ENCODE assay signal across 10 cellular contexts in the genomic region with DNA sequence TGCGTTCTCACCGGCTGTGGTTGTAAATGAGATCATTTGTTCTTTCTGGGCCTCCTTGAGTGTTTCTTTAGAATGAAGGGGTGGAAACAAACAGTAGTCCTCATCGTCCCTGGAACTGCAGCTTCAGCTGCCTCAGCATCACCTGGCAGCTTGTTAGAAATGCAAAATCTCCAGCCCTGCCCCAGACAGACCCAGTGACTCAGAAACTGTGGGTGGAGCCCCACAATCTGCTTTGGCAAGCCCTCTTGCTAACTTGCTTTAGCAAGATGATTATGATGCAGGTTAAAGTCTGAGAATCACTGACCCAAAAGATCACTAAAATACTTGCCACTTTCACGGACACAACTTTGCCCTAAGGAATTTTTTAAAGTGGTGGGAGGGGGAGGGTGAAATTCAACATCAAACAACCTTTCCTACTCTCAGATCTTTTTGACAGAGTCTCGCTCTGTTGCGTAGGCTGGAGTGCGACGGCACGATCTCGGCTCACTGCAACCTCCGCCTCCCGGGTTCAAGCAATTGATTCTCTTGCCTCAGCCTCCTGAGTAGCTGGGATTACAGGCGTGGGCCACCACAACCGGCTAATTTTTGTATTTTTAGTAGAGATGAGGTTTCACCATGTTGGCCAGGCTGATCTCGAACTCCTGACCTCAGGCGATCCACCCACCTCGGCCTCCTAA.
DNase-seq lines count a peak whose midpoint lies in the region; FAIRE-seq and TF ChIP-seq lines count a peak whose summit lies in the region.
"Had no signal": no experiment of that assay in that cellular context is flagged by ENCODE, and none has a peak within 500 bp of the region (broad histone marks: within the 10 kb centered on the region; RNA-seq: fewer than 3 reads in every experiment).

No MANE protein-coding gene starts in this region.

- peaks cover 42% of the 10 kb centered on the region for H3K4me1 ChIP-seq in HUES6 (ENCODE audit: control insufficient read depth, insufficient read depth, low read length)
- H3K4me1 ChIP-seq in mammary epithelial cell (ENCODE audit: insufficient read depth, low read length), result no peaks in the 10 kb centered on the region
- peaks cover 53% of the 10 kb centered on the region for H3K4me1 ChIP-seq in iPS-20b (ENCODE audit: insufficient read depth, low read length)
- no peaks in the 10 kb centered on the region for H3K4me1 ChIP-seq in SK-N-SH (ENCODE audit: control insufficient read depth in 1 of 2, insufficient read depth in 2 of 2, low read depth in 1 of 2, low read length in 1 of 2)

- no peaks in the 10 kb centered on the region for H3K4me1 Mint-ChIP-seq in activated CD4-positive, alpha-beta memory T cell treated with anti-CD3 and anti-CD28 coated beads for 36 hours (ENCODE audit: low read depth)

- H3K9me3 Mint-ChIP-seq in activated CD4-positive, alpha-beta memory T cell treated with anti-CD3 and anti-CD28 coated beads for 36 hours, result no peaks in the 10 kb centered on the region

- no peak overlapping the region for H3K27ac Mint-ChIP-seq in activated CD4-positive, alpha-beta memory T cell treated with anti-CD3 and anti-CD28 coated beads for 36 hours

- H3K79me2 ChIP-seq in mammary epithelial cell (ENCODE audit: insufficient read depth, low read length) (no peaks in the 10 kb centered on the region), SK-N-SH (ENCODE audit: insufficient read depth) (no peaks in the 10 kb centered on the region)

- H3K4me3 ChIP-seq in HUES6 (ENCODE audit: low read depth, low read length) (peak overlapping the region; percentile 48), mammary epithelial cell (replicated peaks in 1 of 3; ENCODE audit: insufficient read depth in 1 of 3, low read depth in 2 of 3, low read length in 3 of 3) (no peak overlapping the region), iPS-20b (ENCODE audit: low read length) (peak overlapping the region; percentile 75), SK-N-SH (ENCODE audit: low read depth in 2 of 2, low read length in 1 of 2) (no peak overlapping the region)
- H3K4me3 ChIP-seq: transverse colon had no signal

- no peaks in the 10 kb centered on the region for H3F3A ChIP-seq in SK-N-SH (replicated peaks; ENCODE audit: insufficient read depth)

- H3K9ac ChIP-seq in HUES6 (ENCODE audit: low read length), result peak overlapping the region; percentile 57
- no peak overlapping the region for H3K9ac ChIP-seq in mammary epithelial cell (ENCODE audit: insufficient read depth, low read length)
- H3K9ac ChIP-seq in iPS-20b (ENCODE audit: low read depth, low read length), result peak overlapping the region; percentile 83
- no peak overlapping the region for H3K9ac ChIP-seq in SK-N-SH

- H3K36me3 ChIP-seq in HUES6 (ENCODE audit: control insufficient read depth, insufficient read depth, low read length) (no peaks in the 10 kb centered on the region), mammary epithelial cell (ENCODE audit: insufficient read depth, low read length) (no peaks in the 10 kb centered on the region), iPS-20b (ENCODE audit: insufficient read depth, low read depth, low read length) (no peaks in the 10 kb centered on the region), SK-N-SH (replicated peaks in 1 of 2; ENCODE audit: control insufficient read depth in 1 of 2, insufficient read depth in 2 of 2, low read length in 1 of 2) (no peaks in the 10 kb centered on the region)
- H3K36me3 ChIP-seq: transverse colon had no signal

- CTCF ChIA-PET in mammary epithelial cell (lab: Charles Lee; ENCODE audit: low non-redundant PET), result no interaction called here
- CTCF ChIA-PET in SK-N-SH (lab: Yijun Ruan, JAX), result interaction anchor here (0.8 kb wide), 1 partner anchor 687 kb away, joined by 3 read pairs; no protein-coding TSS in a partner anchor
- CTCF ChIA-PET in activated CD4-positive, alpha-beta memory T cell treated with anti-CD3 and anti-CD28 coated beads for 36 hours (lab: Charles Lee), result no interaction called here

- intact Hi-C loops in mammary epithelial cell (cut with micrococcal nuclease), result loop anchor here (10.0 kb wide), 1 partner anchor 1108 kb away; no protein-coding TSS in a partner anchor
- intact Hi-C loops in activated CD4-positive, alpha-beta memory T cell treated with anti-CD3 and anti-CD28 coated beads for 36 hours (cut with micrococcal nuclease), result loop anchor here (10.0 kb wide), 1 partner anchor 1638 kb away; no protein-coding TSS in a partner anchor

- in situ Hi-C loops in mammary epithelial cell (cut with MboI; ENCODE audit: low sequenced_read_pairs in 2 of 2), result loop anchor here in 1 of 2 donors (25.0 kb wide), 1 partner anchor 696 kb away; no protein-coding TSS in a partner anchor

- no peak overlapping the region for H2AFZ ChIP-seq in mammary epithelial cell (ENCODE audit: low read depth, low read length)
- no peak overlapping the region for H2AFZ ChIP-seq in SK-N-SH (ENCODE audit: low read depth)

- no peak overlapping the region for H3K4me3 Mint-ChIP-seq in activated CD4-positive, alpha-beta memory T cell treated with anti-CD3 and anti-CD28 coated beads for 36 hours

- TF ChIP-seq CTCF in mammary epithelial cell (conservative IDR thresholded peaks at IDR 0.05 in 1 of 2, IDR thresholded peaks at IDR 0.05 in 1 of 2; ENCODE audit: extremely low read depth in 1 of 2, insufficient read depth in 1 of 2, low read depth in 1 of 2, low read length in 2 of 2), result no peak
- TF ChIP-seq CTCF in SK-N-SH (IDR thresholded peaks at IDR 0.05), result no peak

- DNase-seq in mammary epithelial cell, result peak; percentile 65
- DNase-seq in putamen (ENCODE audit: low spot score), result peak; percentile 73
- DNase-seq in SK-N-SH, result no peak
- DNase-seq in HTR-8/SVneo (ENCODE audit: insufficient read length, low spot score), result no peak
- DNase-seq in activated CD4-positive, alpha-beta memory T cell treated with anti-CD3 and anti-CD28 coated beads for 36 hours, result no peak
- no peak for DNase-seq in stimulated activated CD4-positive, alpha-beta T cell treated with anti-CD3 and anti-CD28 coated beads, Interleukin-4, amount 100 ng/mL, for 24 hours
- DNase-seq: activated CD4-positive, alpha-beta T cell treated with anti-CD3 and anti-CD28 coated beads for 4 hours; transverse colon had no signal

- H3K27me3 ChIP-seq in HUES6 (ENCODE audit: control insufficient read depth, insufficient read depth, low read length) (no peaks in the 10 kb centered on the region), mammary epithelial cell (ENCODE audit: insufficient read depth, low read length) (no peaks in the 10 kb centered on the region), iPS-20b (ENCODE audit: insufficient read depth, low read length) (no peaks in the 10 kb centered on the region), SK-N-SH (ENCODE audit: insufficient read depth) (no peaks in the 10 kb centered on the region)
- H3K27me3 ChIP-seq: transverse colon had no signal

- H3K9me2 ChIP-seq in SK-N-SH, result no peaks in the 10 kb centered on the region

- H3K9me3 ChIP-seq in HUES6 (ENCODE audit: control insufficient read depth, insufficient read depth, low read depth, low read length) (no peaks in the 10 kb centered on the region), mammary epithelial cell (replicated peaks; ENCODE audit: insufficient read depth, low read length) (no peaks in the 10 kb centered on the region), iPS-20b (ENCODE audit: insufficient read depth, low read depth, low read length) (no peaks in the 10 kb centered on the region), SK-N-SH (no peaks in the 10 kb centered on the region)
- H3K9me3 ChIP-seq: transverse colon had no signal

- no peaks in the 10 kb centered on the region for H3K36me3 Mint-ChIP-seq in activated CD4-positive, alpha-beta memory T cell treated with anti-CD3 and anti-CD28 coated beads for 36 hours

- no peaks in the 10 kb centered on the region for H3K27me3 Mint-ChIP-seq in activated CD4-positive, alpha-beta memory T cell treated with anti-CD3 and anti-CD28 coated beads for 36 hours

- dilution Hi-C loops in mammary epithelial cell (cut with HindIII; ENCODE audit: low sequenced_read_pairs), result no loop called here

- no peak for TF ChIP-seq EP300 in SK-N-SH (IDR thresholded peaks at IDR 0.05; ENCODE audit: borderline replicate concordance in 1 of 2, low read depth in 1 of 2, low read length in 1 of 2)

- FAIRE-seq in HTR-8/SVneo (lab: Jason Lieb, UNC), result no peak

- no TSS peak for BruUV-seq in mammary epithelial cell (replicated peaks; lab: Mats Ljungman, UMichigan)

- H3K4me2 ChIP-seq in mammary epithelial cell (ENCODE audit: insufficient read depth, low read depth, low read length) (no peak overlapping the region), SK-N-SH (no peak overlapping the region)

- no peaks in the 10 kb centered on the region for H4K20me1 ChIP-seq in mammary epithelial cell (ENCODE audit: insufficient read depth, low read length)
- H4K20me1 ChIP-seq in SK-N-SH (ENCODE audit: insufficient read depth), result no peaks in the 10 kb centered on the region

- peak overlapping the region; percentile 28 for H3K27ac ChIP-seq in HUES6 (ENCODE audit: low read depth, low read length)
- no peak overlapping the region for H3K27ac ChIP-seq in mammary epithelial cell (ENCODE audit: insufficient read depth, low read depth, low read length)
- H3K27ac ChIP-seq in iPS-20b (ENCODE audit: low read length), result peak overlapping the region; percentile 76
- H3K27ac ChIP-seq in SK-N-SH (ENCODE audit: low read depth in 2 of 2, low read length in 1 of 2), result no peak overlapping the region
- H3K27ac ChIP-seq: transverse colon had no signal

- 55% methylated on average over 11 of the region's 17 CpGs for WGBS in mammary epithelial cell (ENCODE audit: low coverage, missing lambda C conversion rate)
- WGBS in SK-N-SH (ENCODE audit: low lambda C conversion rate), result 63% methylated on average over 17 of the region's 17 CpGs

- no peak for TF ChIP-seq RAD21 in SK-N-SH (IDR thresholded peaks at IDR 0.05; ENCODE audit: low read length)

- POLR2A ChIA-PET in SK-N-SH (lab: Yijun Ruan, JAX), result no interaction called here
- POLR2A ChIA-PET in activated CD4-positive, alpha-beta memory T cell treated with anti-CD3 and anti-CD28 coated beads for 36 hours (lab: Charles Lee), result no interaction called here

TF ChIP-seq in SK-N-SH, 30 proteins besides CTCF, POLR2A, EP300 and RAD21 (continues in another document):
- TF ChIP-seq, protein P1, sequence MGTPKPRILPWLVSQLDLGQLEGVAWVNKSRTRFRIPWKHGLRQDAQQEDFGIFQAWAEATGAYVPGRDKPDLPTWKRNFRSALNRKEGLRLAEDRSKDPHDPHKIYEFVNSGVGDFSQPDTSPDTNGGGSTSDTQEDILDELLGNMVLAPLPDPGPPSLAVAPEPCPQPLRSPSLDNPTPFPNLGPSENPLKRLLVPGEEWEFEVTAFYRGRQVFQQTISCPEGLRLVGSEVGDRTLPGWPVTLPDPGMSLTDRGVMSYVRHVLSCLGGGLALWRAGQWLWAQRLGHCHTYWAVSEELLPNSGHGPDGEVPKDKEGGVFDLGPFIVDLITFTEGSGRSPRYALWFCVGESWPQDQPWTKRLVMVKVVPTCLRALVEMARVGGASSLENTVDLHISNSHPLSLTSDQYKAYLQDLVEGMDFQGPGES (IDR thresholded peaks at IDR 0.05; ENCODE audit: low read depth, low read length), result no peak
- no peak for TF ChIP-seq EZH2phosphoT487 (IDR thresholded peaks at IDR 0.05; ENCODE audit: borderline replicate concordance, low read depth)
- no peak for TF ChIP-seq FOXJ3 (CRISPR knock-in tag; IDR thresholded peaks at IDR 0.05)
- TF ChIP-seq FOSL2 (IDR thresholded peaks at IDR 0.05; ENCODE audit: borderline replicate concordance, low read depth), result no peak

Comparison
In these comparisons a context has a peak if more than half of its experiments do, and no peak if none do; other contexts are left out.
1. H3K27ac ChIP-seq: peak in HUES6 (single experiment) and iPS-20b (single experiment); none in mammary epithelial cell (single experiment) and SK-N-SH (0 of 2).
2. H3K4me3 ChIP-seq: peak in HUES6 (single experiment) and iPS-20b (single experiment); none in mammary epithelial cell (0 of 3) and SK-N-SH (0 of 2).
3. H3K9ac ChIP-seq: peak in HUES6 (single experiment) and iPS-20b (single experiment); none in mammary epithelial cell (single experiment) and SK-N-SH (single experiment).
4. DNase-seq: peak in mammary epithelial cell (single experiment) and putamen (single experiment); none in SK-N-SH (single experiment), HTR-8/SVneo (single experiment), activated CD4-positive, alpha-beta memory T cell treated with anti-CD3 and anti-CD28 coated beads for 36 hours (single experiment) and stimulated activated CD4-positive, alpha-beta T cell treated with anti-CD3 and anti-CD28 coated beads, Interleukin-4, amount 100 ng/mL, for 24 hours (single experiment).